In genomic region chr3:141326123-141326522, GRCh38 we compare ENCODE assay signal across 2 cellular contexts.
TF ChIP-seq lines count a peak whose summit lies in the region.

No MANE protein-coding gene starts in this region.

TF ChIP-seq in SK-N-SH, 30 proteins besides CTCF, POLR2A, EP300 and RAD21 (continued from another document):
- TF ChIP-seq TEAD4 (IDR thresholded peaks at IDR 0.05; ENCODE audit: borderline replicate concordance, insufficient read depth), result no peak

TF ChIP-seq in SK-N-SH treated with all-trans-retinoic acid at 6 μM for 48 hours, 23 proteins besides CTCF, POLR2A, EP300 and RAD21 (continued from another document):
- TF ChIP-seq PATZ1 (CRISPR knock-in tag; IDR thresholded peaks at IDR 0.05; ENCODE audit: borderline replicate concordance), result no peak
- TF ChIP-seq TSHZ2 (CRISPR knock-in tag; IDR thresholded peaks at IDR 0.05), result no peak
